Comparison of ENCODE assay signal across 11 cellular contexts in the genomic region with DNA sequence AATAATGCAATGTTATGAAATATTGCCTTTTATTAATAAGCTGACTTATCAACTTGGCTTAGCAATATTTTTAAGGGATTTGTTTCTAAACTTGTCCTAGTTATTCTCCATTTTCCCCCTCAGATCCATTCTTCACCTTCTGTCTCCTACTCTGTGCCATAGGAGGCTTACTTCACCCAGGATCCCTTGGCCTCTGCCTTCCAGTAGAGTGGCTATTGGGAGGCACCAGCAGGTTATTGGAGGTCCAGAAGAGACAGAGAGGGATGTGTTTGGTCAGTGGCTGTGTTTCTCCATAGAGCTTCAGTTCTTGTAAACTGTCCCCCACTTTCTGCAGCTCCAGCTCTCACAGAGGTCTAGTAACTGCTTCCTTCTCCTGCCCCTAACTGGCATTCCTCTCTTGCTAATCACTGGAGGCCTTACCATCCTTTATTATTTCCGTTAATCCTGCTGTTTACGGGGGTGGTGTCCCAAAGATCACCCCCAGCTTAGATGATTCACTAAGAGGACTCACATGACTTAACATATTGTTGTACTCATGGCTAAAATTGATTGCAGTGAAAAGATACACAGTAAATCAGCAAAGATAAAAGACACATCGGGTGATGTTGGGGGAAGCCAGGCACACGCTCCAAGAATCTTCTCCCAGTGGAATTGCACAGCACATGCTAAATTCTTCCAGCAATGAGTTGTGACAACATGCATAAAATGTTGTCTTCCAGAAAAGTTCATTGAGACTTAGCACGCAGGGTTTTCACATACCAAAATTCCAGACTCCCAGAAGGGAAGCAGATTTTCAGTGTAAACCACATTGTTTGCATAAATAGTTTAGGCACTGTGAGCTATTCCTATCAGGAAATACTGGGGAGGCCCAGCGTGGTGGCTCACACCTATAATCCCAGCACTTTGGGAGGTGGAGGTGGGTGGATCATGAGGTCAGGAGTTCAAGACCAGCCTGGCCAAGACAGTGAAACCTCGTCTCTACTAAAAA.
DNase-seq lines count a peak whose midpoint lies in the region; ATAC-seq, FAIRE-seq and TF ChIP-seq lines count a peak whose summit lies in the region.
"Had no signal": no experiment of that assay in that cellular context is flagged by ENCODE, and none has a peak within 500 bp of the region (broad histone marks: within the 10 kb centered on the region; RNA-seq: fewer than 3 reads in every experiment).

No MANE protein-coding gene starts in this region.

- H3K4me1 ChIP-seq in trophoblast cell (ENCODE audit: control insufficient read depth in 1 of 2, insufficient read depth in 2 of 2, low read length in 2 of 2) (no peaks in the 10 kb centered on the region), ascending aorta (no peaks in the 10 kb centered on the region)

- POLR2A ChIA-PET in RWPE1 (lab: Yijun Ruan, JAX; ENCODE audit: low non-redundant PET): no interaction called here
- POLR2A ChIA-PET in WTC11 (lab: Charles Lee): no interaction called here

- no peak overlapping the region for H3K27ac Mint-ChIP-seq in WTC11
- H3K27ac Mint-ChIP-seq: effector memory CD8-positive, alpha-beta T cell; naive thymus-derived CD4-positive, alpha-beta T cell had no signal

- H3K79me1 ChIP-seq in trophoblast cell (ENCODE audit: low read length): no peaks in the 10 kb centered on the region

- H3K4me3 ChIP-seq in trophoblast cell (ENCODE audit: low read depth, low read length) (no peak overlapping the region), ascending aorta (no peak overlapping the region)

- H3K4me3 Mint-ChIP-seq in WTC11: no peak overlapping the region
- H3K4me3 Mint-ChIP-seq: effector memory CD8-positive, alpha-beta T cell; naive thymus-derived CD4-positive, alpha-beta T cell had no signal

- H4K12ac ChIP-seq in trophoblast cell (ENCODE audit: low read depth, low read length): no peak overlapping the region

- no CpG with 5 or more reads among the region's 7 CpGs for WGBS in trophoblast cell (ENCODE audit: extremely low coverage, insufficient coverage, insufficient read length)

- TF ChIP-seq CTCF in RWPE1 (conservative IDR thresholded peaks at IDR 0.05; ENCODE audit: low read depth) (no peak), ascending aorta (IDR thresholded peaks at IDR 0.05) (no peak), WTC11 (IDR thresholded peaks at IDR 0.05) (no peak)

- H2BK120ac ChIP-seq in trophoblast cell (ENCODE audit: insufficient read depth, low read length, poor library complexity): no peak overlapping the region

- H3K4ac ChIP-seq in trophoblast cell (ENCODE audit: low read depth, low read length): no peak overlapping the region

- H4K91ac ChIP-seq in trophoblast cell (ENCODE audit: low read depth, low read length): no peak overlapping the region

- peak; percentile 97 for FAIRE-seq in G401.6 (lab: Jason Lieb, UNC)

- H3K18ac ChIP-seq in trophoblast cell (ENCODE audit: low read length): no peak overlapping the region

- H4K8ac ChIP-seq in trophoblast cell (ENCODE audit: low read depth, low read length): no peak overlapping the region

- CTCF ChIA-PET in RWPE1 (lab: Yijun Ruan, JAX) (interaction anchor here (0.7 kb wide), 2 partner anchors 42 to 488 kb away, joined by 3 read pairs; no protein-coding TSS in a partner anchor), WTC11 (lab: Charles Lee) (interaction anchor here (1.8 to 2.7 kb wide), 2 partner anchors 9 to 389 kb away, joined by 5 to 22 read pairs; no protein-coding TSS in a partner anchor)

- H3K23ac ChIP-seq in trophoblast cell (ENCODE audit: low read length): no peak overlapping the region

- H2BK12ac ChIP-seq in trophoblast cell (ENCODE audit: low read length): no peak overlapping the region

- H3K36me3 Mint-ChIP-seq in WTC11: 0 out of 2 replicates have a peak, but pooled peaks cover 3% of the 10 kb centered on the region
- H3K36me3 Mint-ChIP-seq: naive thymus-derived CD4-positive, alpha-beta T cell had no signal

- no peaks in the 10 kb centered on the region for H3K27me3 Mint-ChIP-seq in WTC11 (ENCODE audit: low read depth)

- peaks cover 29% of the 10 kb centered on the region for H3K9me3 Mint-ChIP-seq in WTC11
- H3K9me3 Mint-ChIP-seq: effector memory CD8-positive, alpha-beta T cell; naive thymus-derived CD4-positive, alpha-beta T cell had no signal

- intact Hi-C loops in ascending aorta (cut with DNase I) (no loop called here), left colon (cut with DNase I, micrococcal nuclease) (no loop called here)

- H3K27me3 ChIP-seq in trophoblast cell (ENCODE audit: insufficient read depth, low read length): no peaks in the 10 kb centered on the region
- no peaks in the 10 kb centered on the region for H3K27me3 ChIP-seq in ascending aorta

- H3K9me3 ChIP-seq in trophoblast cell (ENCODE audit: insufficient read depth, low read depth, low read length) (no peaks in the 10 kb centered on the region), ascending aorta (no peaks in the 10 kb centered on the region)

- H2AK5ac ChIP-seq in trophoblast cell (ENCODE audit: low read length): no peak overlapping the region

- peaks cover 16% of the 10 kb centered on the region for H3K4me1 Mint-ChIP-seq in WTC11
- H3K4me1 Mint-ChIP-seq: naive thymus-derived CD4-positive, alpha-beta T cell had no signal

- H2BK5ac ChIP-seq in trophoblast cell (ENCODE audit: low read depth, low read length, poor library complexity): no peak overlapping the region

- no peaks in the 10 kb centered on the region for H3K36me3 ChIP-seq in trophoblast cell (ENCODE audit: control insufficient read depth in 1 of 2, insufficient read depth in 2 of 2, low read length in 2 of 2)
- H3K36me3 ChIP-seq in ascending aorta: no peaks in the 10 kb centered on the region

- peak; percentile 36 for DNase-seq in RWPE1 (ENCODE audit: low spot score)
- DNase-seq in fibroblast of gingiva (ENCODE audit: low read depth): peak; percentile 99
- no peak for DNase-seq in trophoblast cell
- no peak for DNase-seq in ascending aorta (ENCODE audit: low spot score in 2 of 2)
- no peak for DNase-seq in NCI-H748 (lab: John Stamatoyannopoulos, UW; ENCODE audit: unreplicated experiment)
- no peak for DNase-seq in WTC11 (ENCODE audit: low spot score)
- DNase-seq in left colon: no peak
- DNase-seq: activated T-cell treated with anti-CD3 and anti-CD28 coated beads, Interleukin-2, amount 50 U/mL, for 1 hour; effector memory CD8-positive, alpha-beta T cell; naive thymus-derived CD4-positive, alpha-beta T cell had no signal

- H3K9ac ChIP-seq in trophoblast cell (ENCODE audit: low read length): no peak overlapping the region

- H3K79me2 ChIP-seq in trophoblast cell (ENCODE audit: control insufficient read depth, insufficient read depth, low read length, poor library complexity): no peaks in the 10 kb centered on the region

- H3K27ac ChIP-seq in RWPE1 (no peak overlapping the region), trophoblast cell (ENCODE audit: low read depth, low read length) (no peak overlapping the region), ascending aorta (no peak overlapping the region)

- ATAC-seq in WTC11: no peak
- no peak for ATAC-seq in left colon
- ATAC-seq: effector memory CD8-positive, alpha-beta T cell; naive thymus-derived CD4-positive, alpha-beta T cell had no signal

- H3K4me2 ChIP-seq in trophoblast cell (ENCODE audit: low read length): peak overlapping the region; percentile 23

- H3K14ac ChIP-seq in trophoblast cell (ENCODE audit: low read length): no peak overlapping the region

- no peak overlapping the region for H2AFZ ChIP-seq in trophoblast cell (ENCODE audit: insufficient read depth, low read length, poor library complexity)

TF ChIP-seq in WTC11, 78 proteins besides CTCF, POLR2A, EP300 and RAD21:
- TF ChIP-seq EMX1 (CRISPR knock-in tag; IDR thresholded peaks at IDR 0.05) (no peak), SOX15 (CRISPR knock-in tag; IDR thresholded peaks at IDR 0.05) (no peak), HMGA2 (CRISPR knock-in tag; IDR thresholded peaks at IDR 0.05) (no peak), CREB1 (CRISPR knock-in tag; IDR thresholded peaks at IDR 0.05) (no peak), NR1H2 (CRISPR knock-in tag; IDR thresholded peaks at IDR 0.05) (no peak)
- TF ChIP-seq, protein P1, sequence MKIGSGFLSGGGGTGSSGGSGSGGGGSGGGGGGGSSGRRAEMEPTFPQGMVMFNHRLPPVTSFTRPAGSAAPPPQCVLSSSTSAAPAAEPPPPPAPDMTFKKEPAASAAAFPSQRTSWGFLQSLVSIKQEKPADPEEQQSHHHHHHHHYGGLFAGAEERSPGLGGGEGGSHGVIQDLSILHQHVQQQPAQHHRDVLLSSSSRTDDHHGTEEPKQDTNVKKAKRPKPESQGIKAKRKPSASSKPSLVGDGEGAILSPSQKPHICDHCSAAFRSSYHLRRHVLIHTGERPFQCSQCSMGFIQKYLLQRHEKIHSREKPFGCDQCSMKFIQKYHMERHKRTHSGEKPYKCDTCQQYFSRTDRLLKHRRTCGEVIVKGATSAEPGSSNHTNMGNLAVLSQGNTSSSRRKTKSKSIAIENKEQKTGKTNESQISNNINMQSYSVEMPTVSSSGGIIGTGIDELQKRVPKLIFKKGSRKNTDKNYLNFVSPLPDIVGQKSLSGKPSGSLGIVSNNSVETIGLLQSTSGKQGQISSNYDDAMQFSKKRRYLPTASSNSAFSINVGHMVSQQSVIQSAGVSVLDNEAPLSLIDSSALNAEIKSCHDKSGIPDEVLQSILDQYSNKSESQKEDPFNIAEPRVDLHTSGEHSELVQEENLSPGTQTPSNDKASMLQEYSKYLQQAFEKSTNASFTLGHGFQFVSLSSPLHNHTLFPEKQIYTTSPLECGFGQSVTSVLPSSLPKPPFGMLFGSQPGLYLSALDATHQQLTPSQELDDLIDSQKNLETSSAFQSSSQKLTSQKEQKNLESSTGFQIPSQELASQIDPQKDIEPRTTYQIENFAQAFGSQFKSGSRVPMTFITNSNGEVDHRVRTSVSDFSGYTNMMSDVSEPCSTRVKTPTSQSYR (CRISPR knock-in tag; IDR thresholded peaks at IDR 0.05): no peak

Comparison
In these comparisons a context has a peak if more than half of its experiments do, and no peak if none do; other contexts are left out.
1. DNase-seq: peak in RWPE1 (single experiment) and fibroblast of gingiva (single experiment); none in trophoblast cell (0 of 2), ascending aorta (0 of 2), NCI-H748 (single experiment), WTC11 (single experiment) and left colon (0 of 2).